8 cellular contexts compared by ENCODE assay signal in the genomic region with DNA sequence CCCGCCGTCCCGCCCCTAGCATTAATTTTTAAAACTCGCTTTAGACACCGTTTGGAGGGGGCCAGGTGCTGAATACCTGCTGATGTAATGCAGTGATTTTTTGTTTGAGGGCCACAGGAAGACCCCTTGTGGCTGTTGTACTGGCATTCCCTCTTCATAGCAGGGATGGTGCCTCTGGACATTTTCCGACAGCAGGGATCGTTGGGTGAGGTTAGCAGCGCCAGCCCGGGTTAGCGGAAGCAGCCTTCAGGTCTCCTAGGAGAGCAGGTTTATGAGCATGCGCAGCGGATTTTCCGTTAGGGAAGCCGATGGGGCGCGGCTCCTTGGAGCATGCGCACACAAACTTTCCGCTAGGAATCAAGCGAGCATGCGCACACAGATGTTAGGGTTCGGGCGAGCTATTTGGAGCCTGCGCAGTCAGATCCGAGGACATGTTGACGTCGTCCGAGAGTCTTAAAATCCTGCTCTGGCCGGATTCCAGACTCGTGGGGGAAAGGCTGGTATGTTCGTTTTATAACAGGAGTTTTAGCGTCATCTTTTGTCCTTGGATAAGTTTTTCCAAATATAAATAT. TPM values are rescaled to one million over a fixed set of nuclear protein-coding genes. Genes with fewer than 3 reads are reported as not detected.
DNase-seq lines count a peak whose midpoint lies in the region; ATAC-seq and TF ChIP-seq lines count a peak whose summit lies in the region.

No MANE protein-coding gene starts in this region.

- peak overlapping the region; percentile 81 for H3K4me3 ChIP-seq in coronary artery

- peak overlapping the region; percentile 88 for H3K4me3 Mint-ChIP-seq in activated CD4-positive, alpha-beta T cell treated with anti-CD3 and anti-CD28 coated beads, Interleukin-2, amount 10 ng/mL, durations not matched to agents 24 days and 14 days

- H3K9me3 Mint-ChIP-seq in activated CD4-positive, alpha-beta T cell treated with anti-CD3 and anti-CD28 coated beads, Interleukin-2, amount 10 ng/mL, durations not matched to agents 24 days and 14 days: no peaks in the 10 kb centered on the region

- H3K27me3 Mint-ChIP-seq in activated CD4-positive, alpha-beta T cell treated with anti-CD3 and anti-CD28 coated beads, Interleukin-2, amount 10 ng/mL, durations not matched to agents 24 days and 14 days: peaks cover 2% of the 10 kb centered on the region

- peak overlapping the region; percentile 70 to 87 for H3K27ac ChIP-seq in coronary artery

- ATAC-seq in GM18499 (IDR thresholded peaks at IDR 0.05; ENCODE audit: insufficient read depth, unreplicated experiment) (peak; percentile 89), HG02938 (IDR thresholded peaks at IDR 0.05; ENCODE audit: unreplicated experiment) (peak; percentile 87)

- TF ChIP-seq CTCF in coronary artery (IDR thresholded peaks at IDR 0.05): no peak

- H3K36me3 Mint-ChIP-seq in activated CD4-positive, alpha-beta T cell treated with anti-CD3 and anti-CD28 coated beads, Interleukin-2, amount 10 ng/mL, durations not matched to agents 24 days and 14 days (ENCODE audit: low read depth): peaks cover 14% of the 10 kb centered on the region

- H3K27ac Mint-ChIP-seq in activated CD4-positive, alpha-beta T cell treated with anti-CD3 and anti-CD28 coated beads, Interleukin-2, amount 10 ng/mL, durations not matched to agents 24 days and 14 days: peak overlapping the region; percentile 88

- DNase-seq in NCI-H2227 (lab: John Stamatoyannopoulos, UW; ENCODE audit: unreplicated experiment) (peak; percentile 99), coronary artery (ENCODE audit: low spot score) (peak; percentile 97), kidney tubule cell (ENCODE audit: low spot score) (peak; percentile 98), NCI-H1092 (lab: John Stamatoyannopoulos, UW) (no peak)
- peak; percentile 98 for DNase-seq in activated CD4-positive, alpha-beta T cell treated with anti-CD3 and anti-CD28 coated beads, Interleukin-2, amount 10 ng/mL, durations not matched to agents 24 days and 14 days
- peak; percentile 92 for DNase-seq in stimulated activated CD4-positive, alpha-beta T cell treated with anti-CD3 and anti-CD28 coated beads, Interleukin-15, amount 100 ng/mL, for 48 hours (ENCODE audit: low read depth in 2 of 2)

- H3K4me1 Mint-ChIP-seq in activated CD4-positive, alpha-beta T cell treated with anti-CD3 and anti-CD28 coated beads, Interleukin-2, amount 10 ng/mL, durations not matched to agents 24 days and 14 days: peaks cover 6% of the 10 kb centered on the region

- intact Hi-C loops in activated CD4-positive, alpha-beta T cell treated with anti-CD3 and anti-CD28 coated beads, Interleukin-2, amount 10 ng/mL, durations not matched to agents 24 days and 14 days (cut with micrococcal nuclease): loop anchor here (1.0 to 2.0 kb wide), 3 partner anchors 33 to 338 kb away; partner anchors contain the start of gene PEX13

RNA-seq across cellular contexts. Expression of gene C2orf74, which starts 17.2 kb away (rescaled TPM):
- total RNA-seq in activated CD4-positive, alpha-beta T cell treated with anti-CD3 and anti-CD28 coated beads, Interleukin-2, amount 10 ng/mL, durations not matched to agents 24 days and 14 days: 5.7 and 8.7 TPM in 2 replicates
